1 cellular context compared by ENCODE assay signal in genomic region chr9:33435821-33436277, GRCh38.
TF ChIP-seq lines count a peak whose summit lies in the region.

No MANE protein-coding gene starts in this region.

TF ChIP-seq in H1, 55 proteins besides CTCF, POLR2A, EP300 and RAD21:
- TF ChIP-seq MAFK (IDR thresholded peaks at IDR 0.05; ENCODE audit: low read depth, low read length) = no peak
- TF ChIP-seq SUZ12 (IDR thresholded peaks at IDR 0.05; ENCODE audit: low read length) = no peak
- TF ChIP-seq SRF (IDR thresholded peaks at IDR 0.05; ENCODE audit: low read depth, low read length) = no peak
- no peak for TF ChIP-seq JUND (IDR thresholded peaks at IDR 0.05; ENCODE audit: low read length)
- TF ChIP-seq CHD1 (IDR thresholded peaks at IDR 0.05; ENCODE audit: low read depth, low read length) = no peak
- no peak for TF ChIP-seq EGR1 (IDR thresholded peaks at IDR 0.05; ENCODE audit: borderline replicate concordance, low read depth, low read length)
- TF ChIP-seq CHD2 (IDR thresholded peaks at IDR 0.05; ENCODE audit: low read length) = no peak
- no peak for TF ChIP-seq CHD7 (IDR thresholded peaks at IDR 0.05; ENCODE audit: insufficient replicate concordance, low read length)
- TF ChIP-seq SIRT6 (IDR thresholded peaks at IDR 0.05; ENCODE audit: low read length) = no peak
- no peak for TF ChIP-seq YY1 (IDR thresholded peaks at IDR 0.05; ENCODE audit: low read depth, low read length)
- no peak for TF ChIP-seq RXRA (IDR thresholded peaks at IDR 0.05; ENCODE audit: insufficient read depth, low read depth, low read length)
- no peak for TF ChIP-seq ATF2 (IDR thresholded peaks at IDR 0.05; ENCODE audit: low read length)
